Comparison of ENCODE assay signal across 1 cellular context in the genomic region with DNA sequence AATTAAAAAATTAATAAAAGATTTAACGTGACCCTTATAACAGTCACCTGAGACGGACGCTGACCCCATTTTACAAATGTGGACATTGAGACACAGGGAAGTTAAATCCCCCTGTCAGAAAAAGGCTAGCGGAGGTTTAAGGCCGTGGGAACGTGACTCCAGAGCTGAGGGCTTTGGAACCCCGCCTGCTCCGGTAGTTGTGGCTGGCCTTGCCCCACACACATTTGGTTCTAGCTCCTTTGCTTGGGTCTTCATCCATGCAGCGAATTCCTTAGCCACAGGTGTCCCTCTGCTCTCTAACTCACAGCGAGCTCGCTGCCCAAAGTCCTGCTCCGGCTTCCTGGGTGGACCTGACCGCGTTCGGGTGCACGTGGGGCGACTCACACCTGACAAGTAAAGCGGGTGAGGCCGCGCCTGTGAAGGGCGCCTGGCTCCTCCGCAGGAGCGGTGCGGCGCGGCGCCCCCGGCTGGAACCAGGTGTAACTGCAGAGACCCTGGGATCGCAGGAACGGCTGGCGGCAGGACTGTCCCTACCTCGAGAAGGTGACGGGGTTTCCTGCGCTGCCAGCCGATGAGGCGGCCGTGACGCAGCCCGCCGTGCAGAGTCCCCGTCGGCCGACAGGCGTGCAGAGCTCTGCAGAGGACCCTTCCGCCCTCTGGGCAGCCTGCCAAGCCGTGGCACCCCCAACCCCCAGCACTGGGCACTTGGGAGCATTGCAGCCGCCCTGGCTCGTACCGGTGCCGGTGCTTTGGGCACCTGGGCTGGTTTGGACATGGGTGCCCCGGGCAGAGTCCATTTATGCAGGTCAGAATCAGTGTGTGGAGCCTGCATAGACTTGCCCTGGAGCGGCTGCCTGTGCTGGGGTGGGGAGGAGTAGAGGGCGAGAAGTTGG.
TF ChIP-seq lines count a peak whose summit lies in the region.

No MANE protein-coding gene starts in this region.

TF ChIP-seq in endothelial cell of umbilical vein, 7 proteins besides CTCF, POLR2A, EP300 and RAD21:
- TF ChIP-seq JUN (IDR thresholded peaks at IDR 0.05; ENCODE audit: borderline replicate concordance, insufficient read depth, insufficient read length, low read depth): no peak
- no peak for TF ChIP-seq POLR2AphosphoS5 (IDR thresholded peaks at IDR 0.05; ENCODE audit: insufficient read depth, low read depth, low read length)
- TF ChIP-seq GATA2 (IDR thresholded peaks at IDR 0.05; ENCODE audit: insufficient read depth, insufficient read length, low read depth, low read length): no peak
- TF ChIP-seq MYC (IDR thresholded peaks at IDR 0.05; ENCODE audit: low read depth, low read length): no peak
- TF ChIP-seq EZH2 (IDR thresholded peaks at IDR 0.05; ENCODE audit: borderline replicate concordance, low read depth, low read length, severe bottlenecking): no peak
- peak; percentile 5 for TF ChIP-seq MAX (IDR thresholded peaks at IDR 0.05; ENCODE audit: insufficient read depth, insufficient read length)
